In the genomic region with DNA sequence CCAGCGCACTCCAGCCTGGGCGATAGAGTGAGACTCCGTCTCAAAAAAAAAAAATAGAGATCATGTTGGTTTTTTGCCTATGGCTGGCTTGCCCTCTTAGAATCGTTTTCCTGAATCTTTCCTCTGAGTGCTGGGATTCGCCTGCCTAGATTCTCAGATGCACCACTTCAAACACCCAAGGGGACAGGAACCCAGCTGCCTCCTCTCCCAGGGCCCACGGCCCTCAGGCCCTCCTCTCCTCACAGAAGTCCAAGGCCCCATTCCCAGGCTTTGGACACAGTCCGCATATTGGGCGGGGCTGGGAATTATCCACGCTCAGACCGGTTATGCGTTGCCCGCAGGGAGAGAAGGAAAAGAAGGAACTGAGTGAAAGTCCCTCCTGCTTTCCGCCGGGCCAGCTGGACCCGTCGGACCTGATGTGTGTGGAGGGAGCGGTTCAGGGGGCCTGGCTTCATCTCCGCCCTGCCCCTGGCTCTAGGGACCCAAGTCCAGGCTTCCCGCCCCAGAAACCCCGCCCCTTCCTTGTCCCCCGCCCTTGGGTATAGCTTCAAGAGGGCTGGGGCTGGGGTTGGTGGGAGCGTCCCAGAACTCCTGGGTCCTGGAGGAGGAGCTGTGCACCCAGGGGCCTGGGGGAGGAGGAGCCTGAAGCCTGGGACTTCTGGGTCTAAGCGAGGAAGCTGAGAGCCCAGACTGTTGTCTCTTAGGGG, we compare ENCODE assay signal across 1 cellular context.
TF ChIP-seq lines count a peak whose summit lies in the region.

No MANE protein-coding gene starts in this region.

TF ChIP-seq in HepG2, 621 proteins besides CTCF, POLR2A, EP300 and RAD21 (continued from another document and continues in another):
- TF ChIP-seq, protein P1, sequence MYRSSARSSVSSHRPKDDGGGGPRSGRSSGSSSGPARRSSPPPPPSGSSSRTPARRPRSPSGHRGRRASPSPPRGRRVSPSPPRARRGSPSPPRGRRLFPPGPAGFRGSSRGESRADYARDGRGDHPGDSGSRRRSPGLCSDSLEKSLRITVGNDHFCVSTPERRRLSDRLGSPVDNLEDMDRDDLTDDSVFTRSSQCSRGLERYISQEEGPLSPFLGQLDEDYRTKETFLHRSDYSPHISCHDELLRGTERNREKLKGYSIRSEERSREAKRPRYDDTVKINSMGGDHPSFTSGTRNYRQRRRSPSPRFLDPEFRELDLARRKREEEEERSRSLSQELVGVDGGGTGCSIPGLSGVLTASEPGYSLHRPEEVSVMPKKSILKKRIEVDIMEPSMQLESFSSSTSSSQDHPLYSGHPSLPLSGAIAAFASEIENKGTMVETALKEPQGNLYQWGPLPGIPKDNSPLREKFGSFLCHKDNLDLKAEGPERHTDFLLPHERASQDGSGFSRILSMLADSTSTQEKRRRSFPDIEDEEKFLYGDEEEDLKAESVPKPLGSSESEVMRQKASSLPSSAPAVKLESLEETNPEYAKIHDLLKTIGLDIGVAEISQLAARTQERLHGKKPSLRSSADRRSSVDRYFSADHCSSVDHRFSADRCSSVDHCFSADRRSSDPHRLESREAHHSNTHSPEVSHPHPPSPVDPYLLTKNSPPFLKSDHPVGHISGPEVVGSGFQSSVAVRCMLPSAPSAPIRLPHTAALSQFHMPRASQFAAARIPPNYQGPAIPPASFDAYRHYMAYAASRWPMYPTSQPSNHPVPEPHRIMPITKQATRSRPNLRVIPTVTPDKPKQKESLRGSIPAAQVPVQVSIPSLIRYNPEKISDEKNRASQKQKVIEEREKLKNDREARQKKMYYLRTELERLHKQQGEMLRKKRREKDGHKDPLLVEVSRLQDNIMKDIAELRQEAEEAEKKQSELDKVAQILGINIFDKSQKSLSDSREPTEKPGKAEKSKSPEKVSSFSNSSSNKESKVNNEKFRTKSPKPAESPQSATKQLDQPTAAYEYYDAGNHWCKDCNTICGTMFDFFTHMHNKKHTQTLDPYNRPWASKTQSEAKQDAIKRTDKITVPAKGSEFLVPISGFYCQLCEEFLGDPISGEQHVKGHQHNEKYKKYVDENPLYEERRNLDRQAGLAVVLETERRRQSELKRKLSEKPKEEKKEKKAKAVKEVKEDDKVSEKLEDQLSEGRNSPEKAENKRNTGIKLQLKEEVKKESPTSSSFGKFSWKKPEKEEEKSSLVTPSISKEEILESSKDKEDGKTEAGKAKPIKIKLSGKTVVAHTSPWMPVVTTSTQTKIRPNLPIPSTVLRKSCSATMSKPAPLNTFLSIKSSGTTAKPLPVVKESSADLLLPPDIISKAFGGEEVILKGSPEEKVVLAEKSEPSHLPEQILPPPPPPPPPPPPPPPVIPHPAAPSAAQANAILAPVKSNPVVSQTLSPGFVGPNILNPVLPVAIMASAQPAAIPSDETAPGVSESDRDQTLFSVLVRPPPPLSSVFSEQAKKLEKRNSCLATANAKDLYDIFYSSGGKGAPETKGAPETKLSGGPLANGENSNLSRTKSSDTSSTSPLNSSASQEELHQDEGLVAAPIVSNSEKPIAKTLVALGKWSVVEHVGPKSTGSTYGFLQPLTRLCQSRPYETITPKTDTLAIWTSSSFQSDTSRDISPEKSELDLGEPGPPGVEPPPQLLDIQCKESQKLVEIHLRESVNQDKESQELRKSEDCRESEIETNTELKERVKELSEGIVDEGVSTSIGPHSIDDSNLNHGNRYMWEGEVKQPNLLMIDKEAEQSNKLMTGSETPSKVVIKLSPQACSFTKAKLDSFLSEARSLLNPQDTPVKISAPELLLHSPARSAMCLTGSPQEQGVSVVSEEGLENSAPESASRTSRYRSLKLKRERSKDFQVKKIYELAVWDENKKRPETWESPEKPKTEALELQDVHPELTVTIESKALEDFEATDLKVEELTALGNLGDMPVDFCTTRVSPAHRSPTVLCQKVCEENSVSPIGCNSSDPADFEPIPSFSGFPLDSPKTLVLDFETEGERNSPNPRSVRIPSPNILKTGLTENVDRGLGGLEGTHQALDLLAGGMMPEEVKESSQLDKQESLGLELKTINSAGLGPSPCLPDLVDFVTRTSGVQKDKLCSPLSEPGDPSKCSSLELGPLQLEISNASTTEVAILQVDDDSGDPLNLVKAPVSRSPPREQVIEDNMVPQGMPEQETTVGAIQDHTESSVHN (CRISPR knock-in tag; IDR thresholded peaks at IDR 0.05): no peak
- TF ChIP-seq KLF12 (CRISPR knock-in tag; IDR thresholded peaks at IDR 0.05; ENCODE audit: borderline replicate concordance): no peak
- TF ChIP-seq CCAR2 (optimal IDR thresholded peaks at IDR 0.05; ENCODE audit: low read depth, low read length): no peak
- TF ChIP-seq, protein P2, sequence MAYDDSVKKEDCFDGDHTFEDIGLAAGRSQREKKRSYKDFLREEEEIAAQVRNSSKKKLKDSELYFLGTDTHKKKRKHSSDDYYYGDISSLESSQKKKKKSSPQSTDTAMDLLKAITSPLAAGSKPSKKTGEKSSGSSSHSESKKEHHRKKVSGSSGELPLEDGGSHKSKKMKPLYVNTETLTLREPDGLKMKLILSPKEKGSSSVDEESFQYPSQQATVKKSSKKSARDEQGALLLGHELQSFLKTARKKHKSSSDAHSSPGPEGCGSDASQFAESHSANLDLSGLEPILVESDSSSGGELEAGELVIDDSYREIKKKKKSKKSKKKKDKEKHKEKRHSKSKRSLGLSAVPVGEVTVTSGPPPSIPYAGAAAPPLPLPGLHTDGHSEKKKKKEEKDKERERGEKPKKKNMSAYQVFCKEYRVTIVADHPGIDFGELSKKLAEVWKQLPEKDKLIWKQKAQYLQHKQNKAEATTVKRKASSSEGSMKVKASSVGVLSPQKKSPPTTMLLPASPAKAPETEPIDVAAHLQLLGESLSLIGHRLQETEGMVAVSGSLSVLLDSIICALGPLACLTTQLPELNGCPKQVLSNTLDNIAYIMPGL (CRISPR knock-in tag; IDR thresholded peaks at IDR 0.05; ENCODE audit: borderline replicate concordance in 1 of 2, low read depth in 1 of 2): 0 out of 4 replicates have a peak, but pooled peaks of 1 of the 2 experiments have one; percentile 20
- peak; percentile 57 for TF ChIP-seq PHF20 (CRISPR knock-in tag; IDR thresholded peaks at IDR 0.05)
- TF ChIP-seq, protein P3, sequence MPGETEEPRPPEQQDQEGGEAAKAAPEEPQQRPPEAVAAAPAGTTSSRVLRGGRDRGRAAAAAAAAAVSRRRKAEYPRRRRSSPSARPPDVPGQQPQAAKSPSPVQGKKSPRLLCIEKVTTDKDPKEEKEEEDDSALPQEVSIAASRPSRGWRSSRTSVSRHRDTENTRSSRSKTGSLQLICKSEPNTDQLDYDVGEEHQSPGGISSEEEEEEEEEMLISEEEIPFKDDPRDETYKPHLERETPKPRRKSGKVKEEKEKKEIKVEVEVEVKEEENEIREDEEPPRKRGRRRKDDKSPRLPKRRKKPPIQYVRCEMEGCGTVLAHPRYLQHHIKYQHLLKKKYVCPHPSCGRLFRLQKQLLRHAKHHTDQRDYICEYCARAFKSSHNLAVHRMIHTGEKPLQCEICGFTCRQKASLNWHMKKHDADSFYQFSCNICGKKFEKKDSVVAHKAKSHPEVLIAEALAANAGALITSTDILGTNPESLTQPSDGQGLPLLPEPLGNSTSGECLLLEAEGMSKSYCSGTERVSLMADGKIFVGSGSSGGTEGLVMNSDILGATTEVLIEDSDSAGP (CRISPR knock-in tag; IDR thresholded peaks at IDR 0.05; ENCODE audit: borderline replicate concordance): peak; percentile 75; the same call in 1 of the 2 replicates
- TF ChIP-seq DR1 (CRISPR knock-in tag; IDR thresholded peaks at IDR 0.05): no peak
- no peak for TF ChIP-seq REPIN1 (CRISPR knock-in tag; IDR thresholded peaks at IDR 0.05; ENCODE audit: borderline replicate concordance, low read depth)
- no peak for TF ChIP-seq SMAD9 (CRISPR knock-in tag; IDR thresholded peaks at IDR 0.05)
- TF ChIP-seq ZNF205 (CRISPR knock-in tag; IDR thresholded peaks at IDR 0.05): 0 out of 2 replicates have a peak, but pooled peaks have one; percentile 41
- peak; percentile 79 for TF ChIP-seq ZFY (CRISPR knock-in tag; IDR thresholded peaks at IDR 0.05)
- TF ChIP-seq, protein P4, sequence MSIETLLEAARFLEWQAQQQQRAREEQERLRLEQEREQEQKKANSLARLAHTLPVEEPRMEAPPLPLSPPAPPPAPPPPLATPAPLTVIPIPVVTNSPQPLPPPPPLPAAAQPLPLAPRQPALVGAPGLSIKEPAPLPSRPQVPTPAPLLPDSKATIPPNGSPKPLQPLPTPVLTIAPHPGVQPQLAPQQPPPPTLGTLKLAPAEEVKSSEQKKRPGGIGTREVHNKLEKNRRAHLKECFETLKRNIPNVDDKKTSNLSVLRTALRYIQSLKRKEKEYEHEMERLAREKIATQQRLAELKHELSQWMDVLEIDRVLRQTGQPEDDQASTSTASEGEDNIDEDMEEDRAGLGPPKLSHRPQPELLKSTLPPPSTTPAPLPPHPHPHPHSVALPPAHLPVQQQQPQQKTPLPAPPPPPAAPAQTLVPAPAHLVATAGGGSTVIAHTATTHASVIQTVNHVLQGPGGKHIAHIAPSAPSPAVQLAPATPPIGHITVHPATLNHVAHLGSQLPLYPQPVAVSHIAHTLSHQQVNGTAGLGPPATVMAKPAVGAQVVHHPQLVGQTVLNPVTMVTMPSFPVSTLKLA (IDR thresholded peaks at IDR 0.05): no peak
- TF ChIP-seq EED (CRISPR knock-in tag; IDR thresholded peaks at IDR 0.05): 0 out of 2 replicates have a peak, but pooled peaks have one; percentile 26
- no peak for TF ChIP-seq HMG20A (CRISPR knock-in tag; IDR thresholded peaks at IDR 0.05; ENCODE audit: borderline replicate concordance)
- TF ChIP-seq THAP11 (CRISPR knock-in tag; IDR thresholded peaks at IDR 0.05): peak; percentile 63
- TF ChIP-seq TGIF2 (CRISPR knock-in tag; IDR thresholded peaks at IDR 0.05): no peak
- TF ChIP-seq, protein P5, sequence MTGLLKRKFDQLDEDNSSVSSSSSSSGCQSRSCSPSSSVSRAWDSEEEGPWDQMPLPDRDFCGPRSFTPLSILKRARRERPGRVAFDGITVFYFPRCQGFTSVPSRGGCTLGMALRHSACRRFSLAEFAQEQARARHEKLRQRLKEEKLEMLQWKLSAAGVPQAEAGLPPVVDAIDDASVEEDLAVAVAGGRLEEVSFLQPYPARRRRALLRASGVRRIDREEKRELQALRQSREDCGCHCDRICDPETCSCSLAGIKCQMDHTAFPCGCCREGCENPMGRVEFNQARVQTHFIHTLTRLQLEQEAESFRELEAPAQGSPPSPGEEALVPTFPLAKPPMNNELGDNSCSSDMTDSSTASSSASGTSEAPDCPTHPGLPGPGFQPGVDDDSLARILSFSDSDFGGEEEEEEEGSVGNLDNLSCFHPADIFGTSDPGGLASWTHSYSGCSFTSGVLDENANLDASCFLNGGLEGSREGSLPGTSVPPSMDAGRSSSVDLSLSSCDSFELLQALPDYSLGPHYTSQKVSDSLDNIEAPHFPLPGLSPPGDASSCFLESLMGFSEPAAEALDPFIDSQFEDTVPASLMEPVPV (CRISPR knock-in tag; IDR thresholded peaks at IDR 0.05): no peak
- TF ChIP-seq TSC22D2 (CRISPR knock-in tag; IDR thresholded peaks at IDR 0.05; ENCODE audit: borderline replicate concordance): no peak
- TF ChIP-seq RFXANK (CRISPR knock-in tag; IDR thresholded peaks at IDR 0.05): no peak
- no peak for TF ChIP-seq MATR3 (CRISPR knock-in tag; IDR thresholded peaks at IDR 0.05)
- TF ChIP-seq, protein P6, sequence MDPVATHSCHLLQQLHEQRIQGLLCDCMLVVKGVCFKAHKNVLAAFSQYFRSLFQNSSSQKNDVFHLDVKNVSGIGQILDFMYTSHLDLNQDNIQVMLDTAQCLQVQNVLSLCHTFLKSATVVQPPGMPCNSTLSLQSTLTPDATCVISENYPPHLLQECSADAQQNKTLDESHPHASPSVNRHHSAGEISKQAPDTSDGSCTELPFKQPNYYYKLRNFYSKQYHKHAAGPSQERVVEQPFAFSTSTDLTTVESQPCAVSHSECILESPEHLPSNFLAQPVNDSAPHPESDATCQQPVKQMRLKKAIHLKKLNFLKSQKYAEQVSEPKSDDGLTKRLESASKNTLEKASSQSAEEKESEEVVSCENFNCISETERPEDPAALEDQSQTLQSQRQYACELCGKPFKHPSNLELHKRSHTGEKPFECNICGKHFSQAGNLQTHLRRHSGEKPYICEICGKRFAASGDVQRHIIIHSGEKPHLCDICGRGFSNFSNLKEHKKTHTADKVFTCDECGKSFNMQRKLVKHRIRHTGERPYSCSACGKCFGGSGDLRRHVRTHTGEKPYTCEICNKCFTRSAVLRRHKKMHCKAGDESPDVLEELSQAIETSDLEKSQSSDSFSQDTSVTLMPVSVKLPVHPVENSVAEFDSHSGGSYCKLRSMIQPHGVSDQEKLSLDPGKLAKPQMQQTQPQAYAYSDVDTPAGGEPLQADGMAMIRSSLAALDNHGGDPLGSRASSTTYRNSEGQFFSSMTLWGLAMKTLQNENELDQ (CRISPR knock-in tag; IDR thresholded peaks at IDR 0.05; ENCODE audit: borderline replicate concordance): no peak
- TF ChIP-seq, protein P7, sequence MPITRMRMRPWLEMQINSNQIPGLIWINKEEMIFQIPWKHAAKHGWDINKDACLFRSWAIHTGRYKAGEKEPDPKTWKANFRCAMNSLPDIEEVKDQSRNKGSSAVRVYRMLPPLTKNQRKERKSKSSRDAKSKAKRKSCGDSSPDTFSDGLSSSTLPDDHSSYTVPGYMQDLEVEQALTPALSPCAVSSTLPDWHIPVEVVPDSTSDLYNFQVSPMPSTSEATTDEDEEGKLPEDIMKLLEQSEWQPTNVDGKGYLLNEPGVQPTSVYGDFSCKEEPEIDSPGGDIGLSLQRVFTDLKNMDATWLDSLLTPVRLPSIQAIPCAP (CRISPR knock-in tag; IDR thresholded peaks at IDR 0.05; ENCODE audit: low read depth): no peak
- TF ChIP-seq SMAD1 (CRISPR knock-in tag; IDR thresholded peaks at IDR 0.05; ENCODE audit: borderline replicate concordance, low read depth): no peak
- no peak for TF ChIP-seq NCOA1 (CRISPR knock-in tag; IDR thresholded peaks at IDR 0.05)
- no peak for TF ChIP-seq ZSCAN25 (CRISPR knock-in tag; IDR thresholded peaks at IDR 0.05)
- no peak for TF ChIP-seq ZNF569 (CRISPR knock-in tag; IDR thresholded peaks at IDR 0.05; ENCODE audit: borderline replicate concordance)
- TF ChIP-seq, protein P8, sequence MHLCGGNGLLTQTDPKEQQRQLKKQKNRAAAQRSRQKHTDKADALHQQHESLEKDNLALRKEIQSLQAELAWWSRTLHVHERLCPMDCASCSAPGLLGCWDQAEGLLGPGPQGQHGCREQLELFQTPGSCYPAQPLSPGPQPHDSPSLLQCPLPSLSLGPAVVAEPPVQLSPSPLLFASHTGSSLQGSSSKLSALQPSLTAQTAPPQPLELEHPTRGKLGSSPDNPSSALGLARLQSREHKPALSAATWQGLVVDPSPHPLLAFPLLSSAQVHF (CRISPR knock-in tag; IDR thresholded peaks at IDR 0.05): no peak
